Comparison of ENCODE assay signal across 8 cellular contexts in genomic region chr5:149345147-149345891, GRCh38. TPM values are rescaled to one million over a fixed set of nuclear protein-coding genes. Genes with fewer than 3 reads are reported as not detected.
DNase-seq lines count a peak whose midpoint lies in the region; ATAC-seq, FAIRE-seq and TF ChIP-seq lines count a peak whose summit lies in the region.

GRPEL2 (plus strand) TSS chr5:149345499; CDS start chr5:149345540, 41 bp downstream.

- TF ChIP-seq POLR2A in GM12892 (IDR thresholded peaks at IDR 0.05; ENCODE audit: low read depth, low read length) = peak; percentile 88
- peak; percentile 57 for TF ChIP-seq POLR2A in prostate gland (IDR thresholded peaks at IDR 0.05)

- H3K36me3 ChIP-seq in left ventricle myocardium inferior = peaks cover 38% of the 10 kb centered on the region
- H3K36me3 ChIP-seq in prostate gland = peaks cover 0 to 18% of the 10 kb centered on the region in 2 donors
- H3K36me3 ChIP-seq in urinary bladder (ENCODE audit: insufficient read depth) = peaks cover 4% of the 10 kb centered on the region

- peak; percentile 97 for ATAC-seq in HG02840 (IDR thresholded peaks at IDR 0.05; ENCODE audit: low FRiP score, unreplicated experiment)

- intact Hi-C loops in T-helper 1 cell treated with Interleukin-12 subunit alpha and Interleukin-12 subunit beta and Interleukin-4 antibody, amounts not matched to agents 30 ng/mL and 1 ng/mL, for 36 hours (cut with micrococcal nuclease) = loop anchor here (1.0 to 10.0 kb wide), 13 partner anchors 12 to 1907 kb away; partner anchors contain the start of genes ADRB2, CD74, CSNK1A1 and FBXO38
- intact Hi-C loops in left ventricle myocardium inferior (cut with micrococcal nuclease) (no loop called here), prostate gland (cut with DNase I) (no loop called here)

- under 1% methylated on average over 54 of the region's 54 CpGs for WGBS in prostate gland
- WGBS in urinary bladder = under 1% methylated on average over 54 of the region's 54 CpGs

- no peak for TF ChIP-seq CTCF in left ventricle myocardium inferior (IDR thresholded peaks at IDR 0.05; ENCODE audit: borderline replicate concordance)
- peak in 1 of 4 experiments; percentile 8 for TF ChIP-seq CTCF in prostate gland (IDR thresholded peaks at IDR 0.05)

- H3K9me3 ChIP-seq in left ventricle myocardium inferior (replicated peaks) (no peaks in the 10 kb centered on the region), prostate gland (no peaks in the 10 kb centered on the region)

- H3K4me1 ChIP-seq in left ventricle myocardium inferior = peaks cover 44% of the 10 kb centered on the region
- H3K4me1 ChIP-seq in prostate gland (replicated peaks) = no peaks in the 10 kb centered on the region
- no peaks in the 10 kb centered on the region for H3K4me1 ChIP-seq in urinary bladder (ENCODE audit: insufficient read depth)

- H3K27ac ChIP-seq in left ventricle myocardium inferior (replicated peaks) (peak within 1 kb of the TSS; percentile 88), prostate gland (peak within 1 kb of the TSS; percentile 53 to 65), urinary bladder (ENCODE audit: low read depth) (peak within 1 kb of the TSS; percentile 80)

- H3K4me3 ChIP-seq in left ventricle myocardium inferior (peak within 1 kb of the TSS; percentile 74), prostate gland (peak within 1 kb of the TSS; percentile 46 to 69), urinary bladder (ENCODE audit: low read depth, low read length) (peak within 1 kb of the TSS; percentile 78)

- DNase-seq in GM12892 (ENCODE audit: insufficient read length) = peak; percentile 87
- DNase-seq in NCI-H146 treated with DMSO at 0.1 percent for 48 hours (lab: John Stamatoyannopoulos, UW; ENCODE audit: unreplicated experiment) = peak; percentile 86
- peak; percentile 98 for DNase-seq in amniotic stem cell (lab: John Stamatoyannopoulos, UW)
- peak; percentile 95 for DNase-seq in left ventricle myocardium inferior
- peak; percentile 92 for DNase-seq in prostate gland (ENCODE audit: low spot score)

- peak; percentile 100 for FAIRE-seq in GM12892 (lab: Jason Lieb, UNC)

- H3K27me3 ChIP-seq in left ventricle myocardium inferior (ENCODE audit: low read depth) (no peaks in the 10 kb centered on the region), prostate gland (replicated peaks; ENCODE audit: insufficient read depth) (no peaks in the 10 kb centered on the region)

RNA-seq across cellular contexts. Expression of gene GRPEL2, which starts in this region (rescaled TPM):
- 11.5 TPM for polyA plus RNA-seq in GM12892 (2012; ENCODE audit: missing spikeins)
- 28.8 and 31.7 TPM in 2 replicates for total RNA-seq in T-helper 1 cell treated with Interleukin-12 subunit alpha and Interleukin-12 subunit beta and Interleukin-4 antibody, amounts not matched to agents 30 ng/mL and 1 ng/mL, for 36 hours
- total RNA-seq in left ventricle myocardium inferior (7.6 TPM), prostate gland (10 to 100 TPM; 11.1 to 12.0 TPM), urinary bladder (17.6 TPM)
- 5.1 TPM for polyA plus RNA-seq in urinary bladder

Comparison
In these comparisons a context has a peak if more than half of its experiments do, and no peak if none do; other contexts are left out.
1. Peak in every context shown above with its lines: DNase-seq, ATAC-seq, H3K4me3 ChIP-seq and H3K27ac ChIP-seq.